In the genomic region with DNA sequence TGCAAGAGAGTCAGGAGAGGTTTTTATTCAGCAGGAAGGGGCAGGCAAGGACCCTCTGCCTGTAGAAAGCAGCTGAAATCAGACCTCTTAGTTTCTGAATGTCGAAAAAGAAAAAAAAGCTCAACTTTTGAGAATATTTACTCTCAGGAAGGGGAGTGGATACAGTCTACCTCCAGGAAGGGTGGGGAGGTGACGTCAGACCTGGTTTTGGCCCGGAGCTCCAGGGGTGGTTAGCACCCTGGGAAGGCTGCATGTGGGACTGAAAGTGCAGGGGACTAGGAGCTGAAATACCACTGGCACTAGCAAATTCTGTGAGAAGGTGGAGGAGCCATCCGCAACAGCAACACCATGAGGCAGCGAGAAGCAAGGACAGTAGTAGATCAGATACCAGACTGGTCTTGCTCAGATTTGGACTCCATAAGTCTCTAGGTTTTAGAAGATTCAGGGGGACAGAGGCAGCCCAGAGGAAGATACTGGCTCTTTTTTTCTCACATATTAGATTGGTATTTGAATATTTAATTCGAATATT, we compare ENCODE assay signal across 16 cellular contexts. TPM values are rescaled to one million over a fixed set of nuclear protein-coding genes. Genes with fewer than 3 reads are reported as not detected.
A peak's percentile ranks its signal among the peaks of the same experiment; 100 is the strongest.
DNase-seq lines count a peak whose midpoint lies in the region; ATAC-seq, FAIRE-seq and TF ChIP-seq lines count a peak whose summit lies in the region.
"Had no signal": no experiment of that assay in that cellular context is flagged by ENCODE, and none has a peak within 500 bp of the region (broad histone marks: within the 10 kb centered on the region; RNA-seq: fewer than 3 reads in every experiment).

No MANE protein-coding gene starts in this region.

- no peaks in the 10 kb centered on the region for H3K23me2 ChIP-seq in H9 (ENCODE audit: insufficient read length, low read depth, low read length, poor library complexity, severe bottlenecking)

- H3K4me1 Mint-ChIP-seq in H9 = peaks cover 0 to 11% of the 10 kb centered on the region in 2 experiments; a peak in 3 of 4 replicates
- no peaks in the 10 kb centered on the region for H3K4me1 Mint-ChIP-seq in endodermal cell
- H3K4me1 Mint-ChIP-seq in natural killer cell treated with Interleukin-12 subunit alpha and Interleukin-12 subunit beta and Interleukin-15 and Interleukin-18, amount 100 ng/mL, for 72 hours (ENCODE audit: low read depth in 2 of 2) = no peaks in the 10 kb centered on the region
- no peaks in the 10 kb centered on the region for H3K4me1 Mint-ChIP-seq in stimulated activated effector memory CD8-positive, alpha-beta T cell treated with anti-CD3 and anti-CD28 coated beads, Interleukin-12 subunit alpha, Interleukin-12 subunit beta, amount 100 ng/mL, for 72 hours

- H2BK15ac ChIP-seq in H9 (ENCODE audit: low read depth, low read length) = no peak overlapping the region

- no peak overlapping the region for H2BK12ac ChIP-seq in H9 (ENCODE audit: insufficient read length, low read depth, low read length)

- H3K56ac ChIP-seq in H9 (ENCODE audit: insufficient read length, low read depth, low read length) = no peak overlapping the region

- no peak overlapping the region for H4K5ac ChIP-seq in H9 (ENCODE audit: insufficient read length, low read depth, low read length)

- H2AFZ ChIP-seq in H9 (ENCODE audit: low read length) = no peak overlapping the region

- H4K91ac ChIP-seq in H9 (ENCODE audit: insufficient read length, low read depth, low read length) = no peak overlapping the region

- no peak overlapping the region for H2AK5ac ChIP-seq in H9 (ENCODE audit: insufficient read length, low read length)

- peaks cover 0 to 3% of the 10 kb centered on the region in 2 experiments; a peak in 2 of 5 replicates for H3K9me3 Mint-ChIP-seq in H9
- no peaks in the 10 kb centered on the region for H3K9me3 Mint-ChIP-seq in endodermal cell
- H3K9me3 Mint-ChIP-seq in natural killer cell treated with Interleukin-12 subunit alpha and Interleukin-12 subunit beta and Interleukin-15 and Interleukin-18, amount 100 ng/mL, for 72 hours = peaks cover 6% of the 10 kb centered on the region
- H3K9me3 Mint-ChIP-seq in stimulated activated effector memory CD8-positive, alpha-beta T cell treated with anti-CD3 and anti-CD28 coated beads, Interleukin-12 subunit alpha, Interleukin-12 subunit beta, amount 100 ng/mL, for 72 hours = peaks cover 9% of the 10 kb centered on the region

- no peak overlapping the region for H2BK120ac ChIP-seq in H9 (ENCODE audit: low read depth, low read length, poor library complexity, severe bottlenecking)

- DNase-seq in Daoy (ENCODE audit: low read depth) (peak; percentile 28), H9 (no peak), endodermal cell (no peak), urothelium cell line (ENCODE audit: low spot score) (no peak), NCI-H1436 (lab: John Stamatoyannopoulos, UW) (no peak)
- no peak for DNase-seq in natural killer cell treated with Interleukin-12 subunit alpha and Interleukin-12 subunit beta and Interleukin-15 and Interleukin-18, amount 100 ng/mL, for 72 hours (ENCODE audit: low spot score)
- DNase-seq in stimulated activated effector memory CD8-positive, alpha-beta T cell treated with anti-CD3 and anti-CD28 coated beads, Interleukin-12 subunit alpha, Interleukin-12 subunit beta, amount 100 ng/mL, for 72 hours (ENCODE audit: low spot score in 2 of 2) = no peak
- DNase-seq: DMS79, GDM1, GOT3 had no signal

- H3K4me2 ChIP-seq in H9 (ENCODE audit: insufficient read depth, insufficient read length, low read length) = no peak overlapping the region
- H3K4me2 ChIP-seq: BLaER1, KMS-11 had no signal

- no CpG with 5 or more reads among the region's 6 CpGs for WGBS in H9 (ENCODE audit: extremely low coverage, insufficient read length, low lambda C conversion rate)
- WGBS in endodermal cell (ENCODE audit: insufficient coverage in 1 of 2, insufficient read length in 1 of 2), 2 experiments = 81 to 85% methylated on average over 5 to 6 of the region's 6 CpGs

- no peak overlapping the region for H3K18ac ChIP-seq in H9 (ENCODE audit: insufficient read length, low read depth, low read length)

- no peak overlapping the region for H4K8ac ChIP-seq in H9 (replicated peaks; ENCODE audit: insufficient read length, low read depth, low read length)

- no peak overlapping the region for H2BK5ac ChIP-seq in H9 (ENCODE audit: insufficient read length, low read length)

- H3K27me3 ChIP-seq in H9 (ENCODE audit: insufficient read depth, low read length) (no peaks in the 10 kb centered on the region), endodermal cell (ENCODE audit: control insufficient read depth, insufficient read depth, low read length, poor library complexity, severe bottlenecking) (no peaks in the 10 kb centered on the region)
- H3K27me3 ChIP-seq: BLaER1 had no signal

- H3K79me2 ChIP-seq in H9 (ENCODE audit: insufficient read depth, low read length) = no peaks in the 10 kb centered on the region

- no peaks in the 10 kb centered on the region for H3K9me3 ChIP-seq in H9 (ENCODE audit: control insufficient read depth, low read depth, low read length)
- H3K9me3 ChIP-seq in endodermal cell (ENCODE audit: control insufficient read depth, low read length) = no peaks in the 10 kb centered on the region
- H3K9me3 ChIP-seq: BLaER1 had no signal

- H3K36me3 ChIP-seq in endodermal cell (ENCODE audit: control insufficient read depth, insufficient read depth, low read length) = no peaks in the 10 kb centered on the region
- H3K36me3 ChIP-seq: BLaER1 had no signal

- no peak overlapping the region for H3K4ac ChIP-seq in H9 (ENCODE audit: low read depth, low read length)

- H4K20me1 ChIP-seq in H9 (ENCODE audit: control insufficient read depth, insufficient read depth, insufficient read length) = no peaks in the 10 kb centered on the region
- H4K20me1 ChIP-seq: BLaER1 had no signal

- H3K27ac Mint-ChIP-seq in H9 = no peak overlapping the region; a peak in 1 of 7 replicates
- no peak overlapping the region for H3K27ac Mint-ChIP-seq in endodermal cell
- no peak overlapping the region for H3K27ac Mint-ChIP-seq in natural killer cell treated with Interleukin-12 subunit alpha and Interleukin-12 subunit beta and Interleukin-15 and Interleukin-18, amount 100 ng/mL, for 72 hours
- no peak overlapping the region for H3K27ac Mint-ChIP-seq in stimulated activated effector memory CD8-positive, alpha-beta T cell treated with anti-CD3 and anti-CD28 coated beads, Interleukin-12 subunit alpha, Interleukin-12 subunit beta, amount 100 ng/mL, for 72 hours

- H3K36me3 Mint-ChIP-seq in H9 (ENCODE audit: insufficient read depth in 1 of 3, low read depth in 3 of 3) = no peaks in the 10 kb centered on the region
- H3K36me3 Mint-ChIP-seq in endodermal cell (ENCODE audit: low read depth) = no peaks in the 10 kb centered on the region
- H3K36me3 Mint-ChIP-seq in natural killer cell treated with Interleukin-12 subunit alpha and Interleukin-12 subunit beta and Interleukin-15 and Interleukin-18, amount 100 ng/mL, for 72 hours = peaks cover 10% of the 10 kb centered on the region
- H3K36me3 Mint-ChIP-seq in stimulated activated effector memory CD8-positive, alpha-beta T cell treated with anti-CD3 and anti-CD28 coated beads, Interleukin-12 subunit alpha, Interleukin-12 subunit beta, amount 100 ng/mL, for 72 hours = no peaks in the 10 kb centered on the region

- peak; percentile 68 for FAIRE-seq in urothelium cell line (lab: Jason Lieb, UNC)
- FAIRE-seq: GM12892 had no signal

- no peak overlapping the region for H2BK20ac ChIP-seq in H9 (ENCODE audit: low read depth, low read length, poor library complexity, severe bottlenecking)

- TF ChIP-seq CTCF in H9 (conservative IDR thresholded peaks at IDR 0.05) (0 out of 3 replicates have a peak, but pooled peaks have one; percentile 19), endodermal cell (conservative IDR thresholded peaks at IDR 0.05) (peak; percentile 36)

- no peak overlapping the region for H3K23ac ChIP-seq in H9 (ENCODE audit: insufficient read length, low read depth, low read length)

- H3K4me3 ChIP-seq in endodermal cell (ENCODE audit: low read length) = no peak overlapping the region
- H3K4me3 ChIP-seq: BLaER1 had no signal

- peak overlapping the region; percentile 56; the same call in 1 of the 2 replicates for H3K14ac ChIP-seq in H9 (ENCODE audit: insufficient read depth, low read length)

- H3K4me1 ChIP-seq in H9 (ENCODE audit: insufficient read depth, low read length) (no peaks in the 10 kb centered on the region), endodermal cell (ENCODE audit: control insufficient read depth, insufficient read depth, low read length) (no peaks in the 10 kb centered on the region)

- no peak overlapping the region for H3T11ph ChIP-seq in H9 (ENCODE audit: low read length)

- H3K27ac ChIP-seq in H9 (ENCODE audit: insufficient read length, low read depth, low read length) (no peak overlapping the region), endodermal cell (ENCODE audit: low read depth, low read length) (no peak overlapping the region)
- H3K27ac ChIP-seq: BLaER1, KMS-11 had no signal

- H3K4me3 Mint-ChIP-seq in H9 = no peak overlapping the region
- H3K4me3 Mint-ChIP-seq in endodermal cell = no peak overlapping the region
- no peak overlapping the region for H3K4me3 Mint-ChIP-seq in natural killer cell treated with Interleukin-12 subunit alpha and Interleukin-12 subunit beta and Interleukin-15 and Interleukin-18, amount 100 ng/mL, for 72 hours
- no peak overlapping the region for H3K4me3 Mint-ChIP-seq in stimulated activated effector memory CD8-positive, alpha-beta T cell treated with anti-CD3 and anti-CD28 coated beads, Interleukin-12 subunit alpha, Interleukin-12 subunit beta, amount 100 ng/mL, for 72 hours

- H3K79me1 ChIP-seq in H9 (ENCODE audit: insufficient read depth, low read depth, low read length, poor library complexity, severe bottlenecking) = no peaks in the 10 kb centered on the region

- ATAC-seq in natural killer cell treated with Interleukin-12 subunit alpha and Interleukin-12 subunit beta and Interleukin-15 and Interleukin-18, amount 100 ng/mL, for 72 hours = no peak
- no peak for ATAC-seq in stimulated activated effector memory CD8-positive, alpha-beta T cell treated with anti-CD3 and anti-CD28 coated beads, Interleukin-12 subunit alpha, Interleukin-12 subunit beta, amount 100 ng/mL, for 72 hours
- ATAC-seq: HCT116 had no signal

- H3K9ac ChIP-seq in H9 (ENCODE audit: extremely low read depth, insufficient read length, low read length) = no peak overlapping the region
- H3K9ac ChIP-seq in endodermal cell (ENCODE audit: extremely low read depth, low read length, poor library complexity, severe bottlenecking) = no peak overlapping the region
- H3K9ac ChIP-seq: BLaER1, KMS-11 had no signal

- no peaks in the 10 kb centered on the region; the same call in 1 of the 2 replicates for H3K27me3 Mint-ChIP-seq in H9 (ENCODE audit: low read depth)
- no peaks in the 10 kb centered on the region for H3K27me3 Mint-ChIP-seq in endodermal cell (ENCODE audit: insufficient read depth)
- peaks cover 6 to 45% of the 10 kb centered on the region in 2 donors for H3K27me3 Mint-ChIP-seq in natural killer cell treated with Interleukin-12 subunit alpha and Interleukin-12 subunit beta and Interleukin-15 and Interleukin-18, amount 100 ng/mL, for 72 hours

RNA-seq across cellular contexts. Expression of a gene that starts 19.8 kb away (rescaled TPM):
- not detected in 2 replicates for total RNA-seq in Daoy (2014; rRNA removed; shearing (Covaris generic))
- total RNA-seq in H9 (2021) (not detected in 2 replicates), endodermal cell (not detected)
- polyA plus RNA-seq in endodermal cell (2013, experiment 1 of 2) = not detected
- not detected for polyA plus RNA-seq in endodermal cell (2013, experiment 2 of 2)
- not detected for total RNA-seq in natural killer cell treated with Interleukin-12 subunit alpha and Interleukin-12 subunit beta and Interleukin-15 and Interleukin-18, amount 100 ng/mL, for 72 hours
- total RNA-seq: A673, HT1080 had no signal
